ENCODE assay signal across 8 cellular contexts in the genomic region with DNA sequence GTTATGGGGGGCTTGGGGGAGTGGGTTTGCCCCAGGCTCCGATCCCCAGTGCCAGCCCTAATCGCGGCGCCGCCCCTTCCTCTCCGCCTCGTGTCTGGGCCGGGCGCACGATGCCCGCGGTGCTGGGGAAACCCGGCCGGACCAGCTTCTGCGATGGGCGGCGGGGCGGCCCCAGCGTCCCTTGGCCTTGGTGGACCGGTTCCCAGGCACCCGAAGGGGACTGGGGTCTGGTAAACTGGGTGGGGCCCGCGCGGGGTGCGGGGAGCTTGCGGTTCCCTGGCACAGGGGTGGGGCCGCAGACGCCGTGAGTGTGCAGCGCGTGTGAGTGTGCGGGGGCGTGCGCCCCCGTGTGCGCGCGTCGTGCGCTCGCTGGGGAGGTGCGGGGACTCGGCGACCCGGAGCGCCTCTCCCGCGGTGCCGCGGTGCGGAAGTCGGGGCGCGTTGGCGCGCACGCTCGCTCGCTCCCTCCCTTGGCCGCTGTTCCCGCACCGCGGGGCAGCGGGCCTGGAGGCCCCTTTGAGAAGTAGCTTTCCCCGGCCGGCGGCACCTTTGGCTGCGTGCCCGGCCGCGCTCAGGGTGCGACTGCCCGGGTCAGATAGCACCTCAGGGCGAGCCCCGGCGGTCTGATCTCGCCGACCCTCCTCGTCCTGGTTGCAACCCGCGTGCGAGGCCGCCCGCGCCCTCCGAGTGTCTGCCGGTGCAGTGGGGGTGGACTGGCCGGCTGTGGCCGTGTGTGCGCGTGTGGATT. TPM values are rescaled to one million over a fixed set of nuclear protein-coding genes. Genes with fewer than 3 reads are reported as not detected.
A peak's percentile ranks its signal among the peaks of the same experiment; 100 is the strongest.
DNase-seq lines count a peak whose midpoint lies in the region; ATAC-seq and TF ChIP-seq lines count a peak whose summit lies in the region.

No MANE protein-coding gene starts in this region.

- no TSS peak for BruUV-seq in PC-3 (replicated peaks; lab: Mats Ljungman, UMichigan)

- no peak for TF ChIP-seq RAD21 in neural cell (conservative IDR thresholded peaks at IDR 0.05)

- peaks cover 10% of the 10 kb centered on the region for H3K27me3 Mint-ChIP-seq in CD8-positive, alpha-beta T cell (ENCODE audit: low read depth)
- H3K27me3 Mint-ChIP-seq in activated T-cell treated with anti-CD3 and anti-CD28 coated beads, Interleukin-2, amount 50 U/mL, for 72 hours (ENCODE audit: low read depth), result peaks cover 10% of the 10 kb centered on the region

- peaks cover 17% of the 10 kb centered on the region for H3K4me1 Mint-ChIP-seq in CD8-positive, alpha-beta T cell (ENCODE audit: low read depth)
- peaks cover 29% of the 10 kb centered on the region for H3K4me1 Mint-ChIP-seq in activated T-cell treated with anti-CD3 and anti-CD28 coated beads, Interleukin-2, amount 50 U/mL, for 72 hours (ENCODE audit: low read depth)

- H2AFZ ChIP-seq in PC-3 (ENCODE audit: low read length) (peak overlapping the region; percentile 84), neural cell (ENCODE audit: low read depth, low read length) (peak overlapping the region; percentile 65)

- H3K4me2 ChIP-seq in PC-3 (ENCODE audit: low read length) (peak overlapping the region; percentile 85), neural cell (ENCODE audit: low read length) (peak overlapping the region; percentile 85)

- no peaks in the 10 kb centered on the region for H3K9me3 Mint-ChIP-seq in CD8-positive, alpha-beta T cell
- no peaks in the 10 kb centered on the region for H3K9me3 Mint-ChIP-seq in activated T-cell treated with anti-CD3 and anti-CD28 coated beads, Interleukin-2, amount 50 U/mL, for 72 hours

- no peak for TF ChIP-seq POLR2A in stomach (IDR thresholded peaks at IDR 0.05)

- H3K27me3 ChIP-seq in CD8-positive, alpha-beta T cell (ENCODE audit: insufficient read depth, low read length), result no peaks in the 10 kb centered on the region
- H3K27me3 ChIP-seq in PC-3 (ENCODE audit: low read length) (no peaks in the 10 kb centered on the region), neural cell (ENCODE audit: insufficient read depth, low read depth, low read length) (no peaks in the 10 kb centered on the region), stomach (no peaks in the 10 kb centered on the region)

- CTCF ChIA-PET in CD8-positive, alpha-beta T cell (lab: Charles Lee), result interaction anchor here (0.9 to 1.4 kb wide), 4 partner anchors 11 to 34 kb away, joined by 3 to 4 read pairs (median 3); no protein-coding TSS in a partner anchor
- CTCF ChIA-PET in PC-3 (lab: Charles Lee), result interaction anchor here (0.6 to 3.0 kb wide), 15 partner anchors 15 to 920 kb away, joined by 3 to 22 read pairs (median 4); no protein-coding TSS in a partner anchor

- ATAC-seq in CD8-positive, alpha-beta T cell, result peak; percentile 41
- ATAC-seq in GM19395 (IDR thresholded peaks at IDR 0.05; ENCODE audit: unreplicated experiment), result peak; percentile 49
- peak; percentile 23 for ATAC-seq in HG03469 (IDR thresholded peaks at IDR 0.05; ENCODE audit: unreplicated experiment)
- peak; percentile 47 for ATAC-seq in PC-3
- peak; percentile 61 to 66 for ATAC-seq in activated T-cell treated with anti-CD3 and anti-CD28 coated beads, Interleukin-2, amount 50 U/mL, for 72 hours (replicated peaks in 1 of 2)

- peak overlapping the region; percentile 44 for H3K27ac ChIP-seq in CD8-positive, alpha-beta T cell (ENCODE audit: low read depth, low read length)
- H3K27ac ChIP-seq in PC-3 (ENCODE audit: low read length) (peak overlapping the region; percentile 63), neural cell (ENCODE audit: low read length) (peak overlapping the region; percentile 90), stomach (peak overlapping the region; percentile 88 to 95 (median 92))

- peaks cover 2% of the 10 kb centered on the region for H3K36me3 Mint-ChIP-seq in CD8-positive, alpha-beta T cell
- no peaks in the 10 kb centered on the region for H3K36me3 Mint-ChIP-seq in activated T-cell treated with anti-CD3 and anti-CD28 coated beads, Interleukin-2, amount 50 U/mL, for 72 hours (ENCODE audit: insufficient read depth in 2 of 2)

- 0 to 1% (median 1%) methylated on average over 16 to 91 of the region's 91 CpGs for WGBS in stomach, 5 donors

- H3K9ac ChIP-seq in PC-3 (ENCODE audit: low read length), result peak overlapping the region; percentile 81
- H3K9ac ChIP-seq in neural cell (ENCODE audit: low read length), result peak overlapping the region; percentile 93

- H3K9me2 ChIP-seq in PC-3 (replicated peaks; ENCODE audit: low read length) (no peaks in the 10 kb centered on the region), neural cell (ENCODE audit: insufficient read depth, low read length) (no peaks in the 10 kb centered on the region)

- no peaks in the 10 kb centered on the region for H3K36me3 ChIP-seq in CD8-positive, alpha-beta T cell (ENCODE audit: insufficient read depth, low read length)
- H3K36me3 ChIP-seq in PC-3 (ENCODE audit: low read depth, low read length) (no peaks in the 10 kb centered on the region), neural cell (ENCODE audit: insufficient read depth, low read length) (no peaks in the 10 kb centered on the region), stomach (no peaks in the 10 kb centered on the region)

- POLR2A ChIA-PET in CD8-positive, alpha-beta T cell (lab: Charles Lee), result interaction anchor here (1.1 to 1.8 kb wide), 4 partner anchors 10 to 303 kb away, joined by 3 to 11 read pairs (median 4); partner anchors contain the start of genes GIN1, NUDT12 and PPIP5K2
- POLR2A ChIA-PET in PC-3 (lab: Charles Lee; ENCODE audit: unreplicated experiment), result interaction anchor here (0.5 to 0.7 kb wide), 8 partner anchors 14 to 723 kb away, joined by 3 to 17 read pairs (median 8); partner anchors contain the start of gene NUDT12

- H3F3A ChIP-seq in PC-3 (ENCODE audit: low read length, unreplicated experiment) (no peaks in the 10 kb centered on the region), neural cell (ENCODE audit: insufficient read depth, low read length, poor library complexity, severe bottlenecking) (no peaks in the 10 kb centered on the region)

- H3K4me3 Mint-ChIP-seq in CD8-positive, alpha-beta T cell, result peak overlapping the region; percentile 88
- peak overlapping the region; percentile 80 to 87 for H3K4me3 Mint-ChIP-seq in activated T-cell treated with anti-CD3 and anti-CD28 coated beads, Interleukin-2, amount 50 U/mL, for 72 hours

- no peak for TF ChIP-seq CTCF in CD8-positive, alpha-beta T cell (IDR thresholded peaks at IDR 0.05)
- no peak for TF ChIP-seq CTCF in PC-3 (conservative IDR thresholded peaks at IDR 0.05; ENCODE audit: low read depth, low read length)
- no peak for TF ChIP-seq CTCF in fibroblast of mammary gland (conservative IDR thresholded peaks at IDR 0.05; ENCODE audit: control insufficient read depth, insufficient read depth, low read depth, low read length)
- TF ChIP-seq CTCF in neural cell (IDR thresholded peaks at IDR 0.05; ENCODE audit: poor library complexity, severe bottlenecking), result no peak
- no peak for TF ChIP-seq CTCF in stomach (IDR thresholded peaks at IDR 0.05)

- H4K20me1 ChIP-seq in PC-3 (ENCODE audit: low read length), result peaks cover 32% of the 10 kb centered on the region
- H4K20me1 ChIP-seq in neural cell (ENCODE audit: insufficient read depth), result no peaks in the 10 kb centered on the region

- TF ChIP-seq EP300 in neural cell (conservative IDR thresholded peaks at IDR 0.05; ENCODE audit: poor library complexity, severe bottlenecking) (no peak), stomach (IDR thresholded peaks at IDR 0.05) (no peak)

- H3K4me3 ChIP-seq in CD8-positive, alpha-beta T cell (ENCODE audit: low read depth, low read length), result peak overlapping the region; percentile 83
- H3K4me3 ChIP-seq in PC-3 (ENCODE audit: low read length) (peak overlapping the region; percentile 93), fibroblast of mammary gland (ENCODE audit: control insufficient read depth, low read depth, low read length) (peak overlapping the region; percentile 76), neural cell (ENCODE audit: low read length) (peak overlapping the region; percentile 91), stomach (peak overlapping the region; percentile 84 to 97 (median 88))

- peak overlapping the region; percentile 52 for H3K27ac Mint-ChIP-seq in CD8-positive, alpha-beta T cell
- no peak overlapping the region for H3K27ac Mint-ChIP-seq in activated T-cell treated with anti-CD3 and anti-CD28 coated beads, Interleukin-2, amount 50 U/mL, for 72 hours

- peaks cover 11% of the 10 kb centered on the region for H3K4me1 ChIP-seq in CD8-positive, alpha-beta T cell (ENCODE audit: insufficient read depth, low read length)
- H3K4me1 ChIP-seq in PC-3 (ENCODE audit: insufficient read depth, low read length) (peaks cover 35% of the 10 kb centered on the region), stomach (peaks cover 0 to 48% (median 28%) of the 10 kb centered on the region in 4 donors)

- H3K79me2 ChIP-seq in PC-3 (ENCODE audit: low read length) (peaks cover 55% of the 10 kb centered on the region), neural cell (replicated peaks; ENCODE audit: insufficient read depth, low read length) (peaks cover 42% of the 10 kb centered on the region)

- intact Hi-C loops in CD8-positive, alpha-beta T cell (cut with DNase I, micrococcal nuclease), result loop anchor here (1.0 to 10.0 kb wide), 5 partner anchors 138 to 504 kb away; partner anchors contain the start of genes GIN1 (in 2 of the 2), PAM (in 2 of the 2), PPIP5K2 (in 2 of the 2) and NUDT12 (in 1 of the 2)
- intact Hi-C loops in PC-3 (cut with micrococcal nuclease), result loop anchor here (1.0 to 5.0 kb wide), 5 partner anchors 26 to 303 kb away; partner anchors contain the start of gene NUDT12
- intact Hi-C loops in stomach (cut with DNase I; ENCODE audit: low total_unique reads), result loop anchor here (10.0 kb wide), 1 partner anchor 206 kb away; no protein-coding TSS in a partner anchor

- peak; percentile 19 to 74 (median 53) for DNase-seq in CD8-positive, alpha-beta T cell
- DNase-seq in PC-3, result peak; percentile 65
- DNase-seq in activated T-cell treated with anti-CD3 and anti-CD28 coated beads, Interleukin-2, amount 50 U/mL, for 72 hours, result peak; percentile 71 to 75
- DNase-seq in fibroblast of mammary gland (ENCODE audit: low read depth), result peak; percentile 29
- peak; percentile 64 for DNase-seq in stomach

- no peaks in the 10 kb centered on the region for H3K9me3 ChIP-seq in CD8-positive, alpha-beta T cell (ENCODE audit: low read length)
- H3K9me3 ChIP-seq in PC-3 (ENCODE audit: low read length) (no peaks in the 10 kb centered on the region), neural cell (ENCODE audit: low read length) (no peaks in the 10 kb centered on the region), stomach (no peaks in the 10 kb centered on the region)

TF ChIP-seq in neural cell, 6 proteins besides CTCF, POLR2A, EP300 and RAD21 (continues in another document):
- TF ChIP-seq TAF1 (IDR thresholded peaks at IDR 0.05; ENCODE audit: low read depth) (peak; percentile 22), SMC3 (conservative IDR thresholded peaks at IDR 0.05; ENCODE audit: poor library complexity) (peak; percentile 39), EZH2 (IDR thresholded peaks at IDR 0.05; ENCODE audit: borderline replicate concordance, insufficient read depth, low read length, poor library complexity, severe bottlenecking) (no peak)

RNA-seq across cellular contexts. Expression of gene MACIR, which starts 0.6 kb away (rescaled TPM):
- 1 to 10 TPM; 1.5 TPM for total RNA-seq in CD8-positive, alpha-beta T cell
- 15.1 and 22.2 TPM in 2 replicates for total RNA-seq in PC-3 (2014; rRNA removed)
- total RNA-seq in activated T-cell treated with anti-CD3 and anti-CD28 coated beads, Interleukin-2, amount 50 U/mL, for 72 hours, result 1 to 10 TPM; 6.0 to 6.4 TPM
- 33.7 and 34.8 TPM in 2 replicates for polyA plus RNA-seq in neural cell
- 45.5 and 50.9 TPM in 2 replicates for polyA minus RNA-seq in neural cell
- 10 to 100 TPM in 3 of 5 donors, 1 to 10 TPM in 2; 1.2 to 39.7 (median 23.5) TPM for total RNA-seq in stomach
- 10 to 100 TPM in 1 of 3 donors, 1 to 10 TPM in 2; 4.0 to 22.3 (median 8.7) TPM for polyA plus RNA-seq in stomach

Comparison
In these comparisons a context has a peak if more than half of its experiments do, and no peak if none do; other contexts are left out.
1. Peak in every context shown above with its lines: DNase-seq, ATAC-seq, H3K4me3 ChIP-seq and H3K27ac ChIP-seq.